Comparison of ENCODE assay signal across 18 cellular contexts in the genomic region with DNA sequence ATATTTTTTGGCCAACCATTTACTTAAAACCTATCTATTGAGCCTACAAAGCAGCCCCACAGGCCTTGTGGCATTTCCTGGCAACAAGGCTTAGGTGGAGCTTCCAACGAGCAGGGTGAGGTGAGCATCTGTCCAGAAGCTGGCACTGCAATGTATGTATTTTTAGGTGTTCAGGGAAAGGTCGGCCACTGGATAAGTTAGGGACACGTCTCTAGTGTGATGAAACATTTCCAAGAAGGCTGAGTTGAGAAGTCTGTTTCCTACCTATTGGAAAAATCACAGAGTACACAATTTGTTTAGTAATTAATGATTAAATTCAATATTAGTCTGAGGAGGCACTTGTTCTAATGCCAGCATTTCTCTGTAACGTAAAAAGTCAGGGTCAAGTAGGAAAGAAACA. TPM values are rescaled to one million over a fixed set of nuclear protein-coding genes. Genes with fewer than 3 reads are reported as not detected.
DNase-seq lines count a peak whose midpoint lies in the region; ATAC-seq and TF ChIP-seq lines count a peak whose summit lies in the region.
"Had no signal": no experiment of that assay in that cellular context is flagged by ENCODE, and none has a peak within 500 bp of the region (broad histone marks: within the 10 kb centered on the region; RNA-seq: fewer than 3 reads in every experiment).

No MANE protein-coding gene starts in this region.

- intact Hi-C loops in ascending aorta (cut with DNase I): no loop called here
- intact Hi-C loops in left lung (cut with DNase I): no loop called here
- intact Hi-C loops in stomach (cut with DNase I; ENCODE audit: low total_unique reads): no loop called here
- intact Hi-C loops in esophagus squamous epithelium (cut with DNase I): no loop called here
- intact Hi-C loops in prostate gland (cut with DNase I): loop anchor here (5.0 to 10.0 kb wide), 2 partner anchors 76 to 292 kb away; no protein-coding TSS in a partner anchor

- ATAC-seq in gastroesophageal sphincter (no peak), left lung (peak; percentile 77), GM19351 (IDR thresholded peaks at IDR 0.05; ENCODE audit: unreplicated experiment) (no peak)

- H3K4me3 ChIP-seq in ascending aorta (no peak overlapping the region), gastroesophageal sphincter (no peak overlapping the region), left lung (no peak overlapping the region), stomach (no peak overlapping the region), esophagus squamous epithelium (no peak overlapping the region), prostate gland (no peak overlapping the region)

- TF ChIP-seq POLR2A in gastroesophageal sphincter (IDR thresholded peaks at IDR 0.05): no peak
- no peak for TF ChIP-seq POLR2A in stomach (IDR thresholded peaks at IDR 0.05)
- TF ChIP-seq POLR2A in esophagus squamous epithelium (IDR thresholded peaks at IDR 0.05): no peak
- no peak for TF ChIP-seq POLR2A in prostate gland (IDR thresholded peaks at IDR 0.05)

- H3K36me3 ChIP-seq in ascending aorta (no peaks in the 10 kb centered on the region), gastroesophageal sphincter (no peaks in the 10 kb centered on the region), left lung (no peaks in the 10 kb centered on the region), stomach (no peaks in the 10 kb centered on the region), esophagus squamous epithelium (no peaks in the 10 kb centered on the region), prostate gland (no peaks in the 10 kb centered on the region)
- H3K36me3 ChIP-seq: BE2C had no signal

- H3K4me3 Mint-ChIP-seq in osteocyte (ENCODE audit: unreplicated experiment): no peak overlapping the region

- no peaks in the 10 kb centered on the region for H3K27me3 ChIP-seq in ascending aorta
- H3K27me3 ChIP-seq in gastroesophageal sphincter: no peaks in the 10 kb centered on the region
- H3K27me3 ChIP-seq in left lung: no peaks in the 10 kb centered on the region
- no peaks in the 10 kb centered on the region for H3K27me3 ChIP-seq in stomach
- H3K27me3 ChIP-seq in esophagus squamous epithelium: no peaks in the 10 kb centered on the region
- no peaks in the 10 kb centered on the region for H3K27me3 ChIP-seq in prostate gland (replicated peaks; ENCODE audit: insufficient read depth)
- H3K27me3 ChIP-seq: BE2C had no signal

- DNase-seq in ascending aorta (ENCODE audit: low spot score in 2 of 2) (no peak), left lung (peak in 1 of 2 donors; percentile 45), stomach (no peak), osteocyte (ENCODE audit: extremely low spot score, unreplicated experiment) (no peak), esophagus squamous epithelium (lab: John Stamatoyannopoulos, UW) (no peak), prostate gland (ENCODE audit: low spot score) (no peak)
- DNase-seq: BE2C, DMS53, GDM1, Karpas-422, NCI-H1694 treated with DMSO at 0.1 percent for 48 hours, NCI-H2081 treated with DMSO at 0.1 percent for 48 hours, NCI-H2171 treated with DMSO at 0.1 percent for 48 hours, NCI-H524 treated with DMSO at 0.1 percent for 48 hours, OCI-M1 had no signal

- TF ChIP-seq CTCF in ascending aorta (IDR thresholded peaks at IDR 0.05) (no peak), gastroesophageal sphincter (IDR thresholded peaks at IDR 0.05) (no peak), left lung (IDR thresholded peaks at IDR 0.05) (no peak), stomach (IDR thresholded peaks at IDR 0.05) (no peak), osteocyte (IDR thresholded peaks at IDR 0.05) (no peak), esophagus squamous epithelium (IDR thresholded peaks at IDR 0.05) (no peak), prostate gland (IDR thresholded peaks at IDR 0.05) (no peak)

- no peaks in the 10 kb centered on the region for H3K9me3 ChIP-seq in ascending aorta
- no peaks in the 10 kb centered on the region for H3K9me3 ChIP-seq in gastroesophageal sphincter
- no peaks in the 10 kb centered on the region for H3K9me3 ChIP-seq in left lung
- no peaks in the 10 kb centered on the region for H3K9me3 ChIP-seq in stomach
- H3K9me3 ChIP-seq in esophagus squamous epithelium: no peaks in the 10 kb centered on the region
- no peaks in the 10 kb centered on the region for H3K9me3 ChIP-seq in prostate gland
- H3K9me3 ChIP-seq: BE2C had no signal

- no peaks in the 10 kb centered on the region for H3K9me3 Mint-ChIP-seq in osteocyte (ENCODE audit: unreplicated experiment)

- H3K27ac Mint-ChIP-seq in osteocyte (ENCODE audit: unreplicated experiment): no peak overlapping the region

- H3K4me1 ChIP-seq in ascending aorta (peaks cover 13 to 66% of the 10 kb centered on the region in 2 donors), gastroesophageal sphincter (peaks cover 14 to 82% (median 14%) of the 10 kb centered on the region in 3 donors), left lung (no peaks in the 10 kb centered on the region), stomach (peaks cover 0 to 54% (median 40%) of the 10 kb centered on the region in 4 donors), esophagus squamous epithelium (peaks cover 0 to 31% (median 0%) of the 10 kb centered on the region in 3 donors), prostate gland (replicated peaks) (no peaks in the 10 kb centered on the region)
- H3K4me1 ChIP-seq: BE2C had no signal

- TF ChIP-seq EP300 in gastroesophageal sphincter (IDR thresholded peaks at IDR 0.05) (no peak), stomach (IDR thresholded peaks at IDR 0.05) (no peak)

- H3K4me1 Mint-ChIP-seq in osteocyte (ENCODE audit: unreplicated experiment): peaks cover 38% of the 10 kb centered on the region

- H3K36me3 Mint-ChIP-seq in osteocyte (ENCODE audit: unreplicated experiment): no peaks in the 10 kb centered on the region

- WGBS in gastroesophageal sphincter (ENCODE audit: low coverage in 1 of 2), 2 donors: 32 to 36% methylated on average over 4 of the region's 4 CpGs
- 24 to 51% (median 35%) methylated on average over 4 of the region's 4 CpGs for WGBS in stomach, 5 donors
- 56 to 63% methylated on average over 4 of the region's 4 CpGs for WGBS in esophagus squamous epithelium, 2 donors
- WGBS in prostate gland: 79% methylated on average over 4 of the region's 4 CpGs

- H3K27ac ChIP-seq in ascending aorta (peak overlapping the region; percentile 86 to 87), gastroesophageal sphincter (peak overlapping the region in 3 of 4 donors; percentile 31 to 81 (median 65)), left lung (peak overlapping the region in 1 of 2 donors; percentile 15), stomach (peak overlapping the region in 3 of 5 donors; percentile 53 to 74 (median 61)), esophagus squamous epithelium (peak overlapping the region in 2 of 4 donors; percentile 57 to 63), prostate gland (no peak overlapping the region)

- H3K27me3 Mint-ChIP-seq in osteocyte (ENCODE audit: unreplicated experiment): no peaks in the 10 kb centered on the region

RNA-seq across cellular contexts. Expression of gene RCAN2, which starts 17.8 kb away (rescaled TPM):
- total RNA-seq in ascending aorta (83.4 TPM), gastroesophageal sphincter (100 to 1,000 TPM in 2 of 4 donors, 10 to 100 TPM in 2; 46.9 to 289 (median 171) TPM), left lung (10 to 100 TPM; 28.1 to 35.8 TPM), stomach (10 to 100 TPM in 4 of 5 donors, 1 to 10 TPM in 1; 7.2 to 69.2 (median 19.1) TPM), osteocyte (27.9 and 31.3 TPM in 2 replicates), esophagus squamous epithelium (10 to 100 TPM in 1 of 4 donors, 1 to 10 TPM in 3; 1.4 to 12.4 (median 4.0) TPM), prostate gland (10 to 100 TPM; 12.3 to 14.2 TPM)
- 10 to 100 TPM; 14.1 to 42.0 (median 23.8) TPM for polyA plus RNA-seq in stomach
- total RNA-seq: A673 had no signal

Comparison
In these comparisons a context has a peak if more than half of its experiments do, and no peak if none do; other contexts are left out.
1. H3K27ac ChIP-seq: peak in ascending aorta (2 of 2), gastroesophageal sphincter (3 of 4) and stomach (3 of 5); none in prostate gland (0 of 2).